In the genomic region with DNA sequence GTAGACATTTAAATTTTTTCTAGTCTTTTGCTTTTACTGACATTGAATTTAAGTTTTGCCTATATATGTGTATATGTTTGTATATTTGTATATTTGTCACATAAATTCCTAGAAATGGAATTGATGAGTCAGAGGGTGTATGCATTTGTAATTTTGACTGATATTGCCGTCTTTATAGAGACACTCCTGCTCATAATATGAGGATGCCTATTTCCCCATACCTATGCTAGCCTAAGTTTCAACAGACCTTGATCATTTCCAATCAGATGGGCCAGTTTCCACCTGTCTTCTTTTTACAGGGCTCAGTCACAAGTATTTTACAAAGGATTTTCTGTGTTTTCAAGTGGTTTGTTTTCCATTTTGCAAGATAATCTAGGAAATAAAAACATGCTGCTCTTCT, we compare ENCODE assay signal across 19 cellular contexts. TPM values are rescaled to one million over a fixed set of nuclear protein-coding genes. Genes with fewer than 3 reads are reported as not detected.
A peak's percentile ranks its signal among the peaks of the same experiment; 100 is the strongest.
DNase-seq lines count a peak whose midpoint lies in the region; ATAC-seq, FAIRE-seq and TF ChIP-seq lines count a peak whose summit lies in the region.
"Had no signal": no experiment of that assay in that cellular context is flagged by ENCODE, and none has a peak within 500 bp of the region (broad histone marks: within the 10 kb centered on the region; RNA-seq: fewer than 3 reads in every experiment).

No MANE protein-coding gene starts in this region.

- no peaks in the 10 kb centered on the region for H3K27me3 Mint-ChIP-seq in type B pancreatic cell

- H3K4me1 ChIP-seq in liver (ENCODE audit: control insufficient read depth in 4 of 4, insufficient read depth in 4 of 4, low read length in 3 of 4), result peaks cover 8 to 65% (median 45%) of the 10 kb centered on the region in 4 donors
- H3K4me1 ChIP-seq in HepG2 (ENCODE audit: insufficient read depth, low read length), result peaks cover 92% of the 10 kb centered on the region
- H3K4me1 ChIP-seq in right lobe of liver, result peaks cover 0 to 92% (median 21%) of the 10 kb centered on the region in 4 donors

- H4K20me1 ChIP-seq in HepG2 (ENCODE audit: insufficient read depth, low read length), result peaks cover 21% of the 10 kb centered on the region; the same call in 1 of the 2 replicates

- TF ChIP-seq RAD21 in liver (IDR thresholded peaks at IDR 0.05) (peak in 1 of 2 donors; percentile 36), HepG2 (CRISPR knock-in tag; IDR thresholded peaks at IDR 0.05) (no peak)

- POLR2A ChIA-PET in HepG2 (lab: Yijun Ruan, JAX), result no interaction called here

- no peaks in the 10 kb centered on the region for H3K9me3 Mint-ChIP-seq in type B pancreatic cell

- no peaks in the 10 kb centered on the region for H3K9me3 ChIP-seq in liver (ENCODE audit: control insufficient read depth in 4 of 4, low read length in 3 of 4)
- no peaks in the 10 kb centered on the region for H3K9me3 ChIP-seq in HepG2 (ENCODE audit: low read length)
- H3K9me3 ChIP-seq in right lobe of liver, result no peaks in the 10 kb centered on the region

- TF ChIP-seq POLR2A in HepG2 (IDR thresholded peaks at IDR 0.05; ENCODE audit: insufficient read depth in 1 of 2, low read depth in 2 of 2, low read length in 2 of 2) (no peak), right lobe of liver (IDR thresholded peaks at IDR 0.05) (no peak)

- TF ChIP-seq CTCF in liver (IDR thresholded peaks at IDR 0.05; ENCODE audit: low read depth, low read length, missing input control) (no peak), HepG2 (CRISPR knock-in tag; IDR thresholded peaks at IDR 0.05) (no peak), coronary artery (IDR thresholded peaks at IDR 0.05) (no peak), right lobe of liver (IDR thresholded peaks at IDR 0.05) (no peak), type B pancreatic cell (conservative IDR thresholded peaks at IDR 0.05) (no peak)

- no peak for FAIRE-seq in HepG2 (lab: Jason Lieb, UNC)

- no peak overlapping the region for H3K4me3 Mint-ChIP-seq in type B pancreatic cell

- 28% methylated on average over 1 of the region's 1 CpG for WGBS in liver
- 90% methylated on average over 1 of the region's 1 CpG for WGBS in HepG2 (ENCODE audit: low lambda C conversion rate)
- WGBS in right lobe of liver (ENCODE audit: insufficient coverage, low coverage, low lambda C conversion rate, missing lambda C conversion rate), result 50% methylated on average over 1 of the region's 1 CpG

- peak overlapping the region in 1 of 2 donors; percentile 7 for H3K27ac ChIP-seq in liver (ENCODE audit: low read depth in 1 of 2, low read length in 2 of 2)
- no peak overlapping the region for H3K27ac ChIP-seq in HepG2 (ENCODE audit: extremely low read length, insufficient read depth, low read length)
- peak overlapping the region; percentile 21 to 59 for H3K27ac ChIP-seq in coronary artery
- no peak overlapping the region for H3K27ac ChIP-seq in right lobe of liver
- H3K27ac ChIP-seq: C4-2B had no signal

- H3K27ac Mint-ChIP-seq in type B pancreatic cell, result peak overlapping the region; percentile 1

- no peaks in the 10 kb centered on the region for H3K27me3 ChIP-seq in liver (ENCODE audit: control insufficient read depth in 4 of 4, insufficient read depth in 4 of 4, low read length in 3 of 4)
- H3K27me3 ChIP-seq in HepG2 (ENCODE audit: control insufficient read depth in 1 of 2, insufficient read depth in 2 of 2, low read length in 2 of 2), result no peaks in the 10 kb centered on the region
- no peaks in the 10 kb centered on the region for H3K27me3 ChIP-seq in right lobe of liver

- H3K4me1 Mint-ChIP-seq in type B pancreatic cell (ENCODE audit: unreplicated experiment), result peaks cover 40% of the 10 kb centered on the region

- no TSS peak for BruUV-seq in HepG2 (replicated peaks; lab: Mats Ljungman, UMichigan)

- CTCF ChIA-PET in HepG2 (lab: Yijun Ruan, JAX; ENCODE audit: low intra/inter-chr PET ratio, low total read pairs), result no interaction called here

- in situ Hi-C loops in HepG2 (cut with HindIII; ENCODE audit: extremely low pct_ligation_motif_present, low pct_unique_long_range_greater_than_20kb), result no loop called here

- intact Hi-C loops in HepG2 (cut with micrococcal nuclease; ENCODE audit: unreplicated experiment) (no loop called here), right lobe of liver (cut with DNase I) (no loop called here)

- DNase-seq in HepG2 (ENCODE audit: low spot score), result no peak
- DNase-seq in coronary artery (ENCODE audit: low spot score), result no peak
- DNase-seq in right lobe of liver, result no peak
- no peak for DNase-seq in type B pancreatic cell (ENCODE audit: extremely low spot score, unreplicated experiment)
- DNase-seq in HCEC 1CT, result no peak
- DNase-seq: COR-L47, DMS79, GM23248, KBM-7, NCI-H1436, NCI-H2029 treated with DMSO at 0.1 percent for 48 hours, NCI-H2171 treated with DMSO at 0.1 percent for 48 hours, NCI-H748 treated with DMSO at 0.1 percent for 48 hours, OCI-M1, RPMI8226 had no signal

- no peak for TF ChIP-seq EP300 in HepG2 (IDR thresholded peaks at IDR 0.05; ENCODE audit: low read depth in 2 of 2, low read length in 2 of 2)
- TF ChIP-seq EP300 in HepG2 (CRISPR knock-in tag; IDR thresholded peaks at IDR 0.05; ENCODE audit: borderline replicate concordance), result no peak

- H3K4me2 ChIP-seq in HepG2 (ENCODE audit: low read depth, low read length), result no peak overlapping the region

- H3K79me2 ChIP-seq in HepG2 (ENCODE audit: insufficient read depth, low read length), result peaks cover 95% of the 10 kb centered on the region

- H3K9ac ChIP-seq in liver (ENCODE audit: low read depth in 1 of 2, low read length in 2 of 2) (no peak overlapping the region), HepG2 (ENCODE audit: insufficient read depth, low read depth, low read length) (no peak overlapping the region)
- H3K9ac ChIP-seq: GM23248 had no signal

- no peak overlapping the region for H2AFZ ChIP-seq in HepG2 (ENCODE audit: low read length)
- H2AFZ ChIP-seq: GM23248 had no signal

- H3K4me3 ChIP-seq in liver (ENCODE audit: low read depth in 1 of 3, low read length in 3 of 3) (no peak overlapping the region), HepG2 (replicated peaks in 1 of 3; ENCODE audit: insufficient read depth in 1 of 3, low read depth in 2 of 3, low read length in 3 of 3) (no peak overlapping the region), coronary artery (no peak overlapping the region), right lobe of liver (no peak overlapping the region)
- H3K4me3 ChIP-seq: GM23248 had no signal

- ATAC-seq in HepG2 (no peak), right lobe of liver (peak; percentile 75 to 79 (median 78)), GM18519 (IDR thresholded peaks at IDR 0.05; ENCODE audit: low FRiP score, unreplicated experiment) (no peak), GM18502 (IDR thresholded peaks at IDR 0.05; ENCODE audit: poor library complexity, unreplicated experiment) (no peak)

- H3K36me3 ChIP-seq in liver (ENCODE audit: control insufficient read depth in 4 of 4, insufficient read depth in 3 of 4, low read depth in 1 of 4, low read length in 3 of 4) (no peaks in the 10 kb centered on the region), HepG2 (replicated peaks in 1 of 2; ENCODE audit: control insufficient read depth in 1 of 2, insufficient read depth in 2 of 2, low read length in 2 of 2) (0 out of 5 replicates have a peak, but pooled peaks cover 0 to 1% of the 10 kb centered on the region in 2 experiments), right lobe of liver (no peaks in the 10 kb centered on the region)

- peaks cover 5% of the 10 kb centered on the region for H3K36me3 Mint-ChIP-seq in type B pancreatic cell

TF ChIP-seq in liver, 16 proteins besides CTCF, POLR2A, EP300 and RAD21 (continues in another document):
- TF ChIP-seq HNF4A (conservative IDR thresholded peaks at IDR 0.05), result peak; percentile 37 to 56
- TF ChIP-seq GABPA (IDR thresholded peaks at IDR 0.05 in 1 of 2, conservative IDR thresholded peaks at IDR 0.05 in 1 of 2), result no peak
- peak; percentile 31 for TF ChIP-seq ATF3 (IDR thresholded peaks at IDR 0.05)

TF ChIP-seq in HepG2, 621 proteins besides CTCF, POLR2A, EP300 and RAD21 (continues in another document):
- no peak for TF ChIP-seq NFKB2 (CRISPR knock-in tag; IDR thresholded peaks at IDR 0.05; ENCODE audit: borderline replicate concordance)
- no peak for TF ChIP-seq ZNF431 (CRISPR knock-in tag; IDR thresholded peaks at IDR 0.05; ENCODE audit: borderline replicate concordance, low read depth)
- no peak for TF ChIP-seq ZFP1 (CRISPR knock-in tag; IDR thresholded peaks at IDR 0.05)

RNA-seq across cellular contexts. Expression of gene PDLIM5, which starts 10.8 kb away (rescaled TPM):
- 100 to 1,000 TPM in 1 of 2 donors, 10 to 100 TPM in 1; 43.9 to 114 TPM for total RNA-seq in liver
- polyA plus RNA-seq in liver, result 10 to 100 TPM; 19.1 to 91.7 TPM
- total RNA-seq in HepG2 (2016; rRNA removed; fragmentation: Illumina TruSeq; extraction: Trizol), result 52.8 and 70.2 TPM in 2 replicates
- total RNA-seq in HepG2 (2016; cell fraction: cytosol; rRNA removed; fragmentation: Illumina TruSeq; extraction: Trizol; ENCODE audit: low read depth), result 11.2 and 14.5 TPM in 2 replicates
- 52.2 and 54.1 TPM in 2 replicates for total RNA-seq in HepG2 (2016; cell fraction: insoluble cytoplasmic fraction; rRNA removed; fragmentation: Illumina TruSeq; extraction: Trizol)
- total RNA-seq in HepG2 (2016; cell fraction: membrane; rRNA removed; fragmentation: Illumina TruSeq; extraction: Trizol), result 17.9 and 18.7 TPM in 2 replicates
- 88.4 and 102 TPM in 2 replicates for total RNA-seq in HepG2 (2016; cell fraction: nucleus; rRNA removed; fragmentation: Illumina TruSeq; extraction: Trizol)
- 107 and 119 TPM in 2 replicates for polyA plus RNA-seq in HepG2 (2011; rRNA removed)
- 76.4 TPM in 2 replicates for polyA plus RNA-seq in HepG2 (2011; cell fraction: cytosol; rRNA removed)
- 70.2 and 73.2 TPM in 2 replicates for polyA plus RNA-seq in HepG2 (2011; cell fraction: nucleus; rRNA removed)
- 49.7 and 51.7 TPM in 2 replicates for polyA plus RNA-seq in HepG2 (2012)
- polyA plus RNA-seq in HepG2 (2016; cell fraction: cytosol; fragmentation: Illumina TruSeq; extraction: Trizol; ENCODE audit: low read depth), result 3.8 and 5.4 TPM in 2 replicates
- polyA plus RNA-seq in HepG2 (2016; cell fraction: insoluble cytoplasmic fraction; fragmentation: Illumina TruSeq; extraction: Trizol; ENCODE audit: low read depth), result 43.1 and 47.2 TPM in 2 replicates
- polyA plus RNA-seq in HepG2 (2016; cell fraction: membrane; fragmentation: Illumina TruSeq; extraction: Trizol; ENCODE audit: low read depth), result 10.0 and 10.3 TPM in 2 replicates
- polyA plus RNA-seq in HepG2 (2016; cell fraction: nucleus; fragmentation: Illumina TruSeq; extraction: Trizol; ENCODE audit: insufficient read depth, low read depth), result 37.0 and 39.1 TPM in 2 replicates
- polyA minus RNA-seq in HepG2 (2011; rRNA and poly(A)+ RNA removed; ENCODE audit: low replicate concordance), result 133 and 288 TPM in 2 replicates
- polyA minus RNA-seq in HepG2 (2011; cell fraction: cytosol; rRNA and poly(A)+ RNA removed), result 49.8 and 79.5 TPM in 2 replicates
- polyA minus RNA-seq in HepG2 (2011; cell fraction: nucleus; rRNA and poly(A)+ RNA removed), result 358 and 434 TPM in 2 replicates
- total RNA-seq in right lobe of liver, result 100 to 1,000 TPM in 3 of 6 experiments, 10 to 100 TPM in 3; 71.9 to 135 (median 101) TPM
- total RNA-seq in type B pancreatic cell (ENCODE audit: low replicate concordance), result 76.7 and 118 TPM in 2 replicates

Comparison
In these comparisons a context has a peak if more than half of its experiments do, and no peak if none do; other contexts are left out.
1. ATAC-seq: peak in right lobe of liver (4 of 4); none in HepG2 (single experiment), GM18519 (single experiment) and GM18502 (single experiment).
2. H3K27ac ChIP-seq: peak in coronary artery (2 of 2); none in HepG2 (single experiment) and right lobe of liver (0 of 3).